ENCODE assay signal across 18 cellular contexts in the genomic region with DNA sequence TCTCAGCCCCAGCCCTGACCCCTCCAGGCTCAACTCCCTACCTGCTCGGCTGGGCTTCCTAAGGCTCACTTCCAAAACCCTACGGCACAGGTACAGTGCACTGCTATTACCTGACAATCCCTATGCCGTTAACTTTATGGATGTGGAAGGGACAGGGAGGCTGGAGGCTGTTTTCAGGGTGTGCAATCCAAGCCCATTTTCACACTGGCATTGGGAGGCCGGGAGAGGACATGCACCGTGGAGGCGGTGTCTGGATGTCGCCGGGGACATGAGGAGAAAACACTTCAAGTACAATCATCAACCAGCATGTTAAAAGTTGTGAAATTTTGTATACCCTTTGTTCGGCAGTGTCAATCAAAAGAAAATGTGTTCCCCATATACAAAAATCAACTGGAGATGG.
"Had no signal": no experiment of that assay in that cellular context is flagged by ENCODE, and none has a peak within 500 bp of the region (broad histone marks: within the 10 kb centered on the region; RNA-seq: fewer than 3 reads in every experiment).

No MANE protein-coding gene starts in this region.

- DNase-seq: central memory CD4-positive, alpha-beta T cell; cortex of kidney; effector CD8-positive, alpha-beta T cell; gastrocnemius medialis; left cardiac atrium; left ventricle myocardium inferior; stimulated activated CD4-positive, alpha-beta T cell treated with anti-CD3 and anti-CD28 coated beads, Interleukin-2, amount 100 ng/mL, for 48 hours; stimulated activated naive CD8-positive, alpha-beta T cell treated with anti-CD3 and anti-CD28 coated beads, Interleukin-15, Interleukin-2, amounts not matched to agents 100 U/mL and 50 U/mL, for 24 hours; tibial artery; upper lobe of right lung had no signal

- H3K27ac Mint-ChIP-seq: mesothelial cell of epicardium; progenitor cell of endocrine pancreas; stimulated activated effector memory CD8-positive, alpha-beta T cell treated with anti-CD3 and anti-CD28 coated beads, Interleukin-12 subunit alpha, Interleukin-12 subunit beta, amount 100 ng/mL, for 72 hours had no signal

- H3K36me3 Mint-ChIP-seq: stimulated activated effector memory CD8-positive, alpha-beta T cell treated with anti-CD3 and anti-CD28 coated beads, Interleukin-12 subunit alpha, Interleukin-12 subunit beta, amount 100 ng/mL, for 72 hours had no signal

- H3K4me3 Mint-ChIP-seq: memory B cell; mesothelial cell of epicardium; stimulated activated effector memory CD8-positive, alpha-beta T cell treated with anti-CD3 and anti-CD28 coated beads, Interleukin-12 subunit alpha, Interleukin-12 subunit beta, amount 100 ng/mL, for 72 hours had no signal

- H3K4me2 ChIP-seq: smooth muscle cell had no signal

- H3K36me3 ChIP-seq: gastrocnemius medialis, upper lobe of right lung had no signal

- H3K9me3 Mint-ChIP-seq: memory B cell; mesothelial cell of epicardium; stimulated activated effector memory CD8-positive, alpha-beta T cell treated with anti-CD3 and anti-CD28 coated beads, Interleukin-12 subunit alpha, Interleukin-12 subunit beta, amount 100 ng/mL, for 72 hours had no signal

- H3K27ac ChIP-seq: gastrocnemius medialis, left ventricle myocardium inferior, lower lobe of right lung, suprapubic skin, tibial artery, upper lobe of right lung had no signal

- H3K27me3 Mint-ChIP-seq: memory B cell, progenitor cell of endocrine pancreas had no signal

- H3K9me3 ChIP-seq: gastrocnemius medialis, left ventricle myocardium inferior, lower lobe of right lung, suprapubic skin, tibial artery, upper lobe of right lung had no signal

- H3K4me3 ChIP-seq: dorsolateral prefrontal cortex, gastrocnemius medialis, left ventricle myocardium inferior, lower lobe of right lung, smooth muscle cell, suprapubic skin, tibial artery, upper lobe of right lung had no signal

- H3K27me3 ChIP-seq: dorsolateral prefrontal cortex, gastrocnemius medialis, suprapubic skin, tibial artery, upper lobe of right lung had no signal
